18 cellular contexts compared by ENCODE assay signal in the genomic region with DNA sequence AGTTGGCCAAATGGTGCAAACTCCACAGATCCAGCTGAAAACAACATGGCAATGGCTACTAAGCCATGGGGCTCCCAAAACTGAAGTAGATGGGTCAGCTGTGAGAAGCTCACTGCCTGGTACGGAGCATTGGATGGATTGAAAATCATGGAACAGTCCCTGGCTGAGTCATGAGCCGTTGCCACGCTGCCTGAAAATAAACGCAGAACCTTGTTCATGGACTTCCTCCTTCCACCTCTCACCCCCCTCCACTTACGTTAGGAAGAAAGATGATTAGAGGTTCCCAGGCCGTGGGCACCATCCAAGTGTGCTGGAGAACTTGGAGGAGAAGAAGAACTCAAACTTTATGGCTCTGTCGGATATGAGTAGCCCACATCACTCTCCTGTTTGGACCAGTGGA. TPM values are rescaled to one million over a fixed set of nuclear protein-coding genes. Genes with fewer than 3 reads are reported as not detected.
"Had no signal": no experiment of that assay in that cellular context is flagged by ENCODE, and none has a peak within 500 bp of the region (broad histone marks: within the 10 kb centered on the region; RNA-seq: fewer than 3 reads in every experiment).

No MANE protein-coding gene starts in this region.

- H3K27me3 ChIP-seq: breast epithelium, right atrium auricular region had no signal

- H3K4me1 ChIP-seq: breast epithelium, esophagus muscularis mucosa, right atrium auricular region had no signal

- DNase-seq: activated CD4-positive, alpha-beta memory T cell treated with anti-CD3 and anti-CD28 coated beads for 36 hours; activated effector memory CD4-positive, alpha-beta T cell treated with anti-CD3 and anti-CD28 coated beads, Interleukin-2, amount 50 U/mL, for 16 hours; activated naive CD8-positive, alpha-beta T cell treated with anti-CD3 and anti-CD28 coated beads for 36 hours; activated T-cell treated with anti-CD3 and anti-CD28 coated beads, Interleukin-2, amount 50 U/mL, for 4 hours; anterior cingulate cortex; dorsolateral prefrontal cortex; glutamatergic neuron; immature natural killer cell; lower lobe of right lung; midbrain; naive B cell; stimulated activated CD4-positive, alpha-beta T cell treated with anti-CD3 and anti-CD28 coated beads, Interleukin-4, amount 100 ng/mL, for 4 hours; stomach had no signal

- H3K9me3 ChIP-seq: breast epithelium, esophagus muscularis mucosa, lower lobe of right lung, right atrium auricular region, stomach, thoracic aorta had no signal

- ATAC-seq: activated T-cell treated with anti-CD3 and anti-CD28 coated beads, Interleukin-2, amount 50 U/mL, for 4 hours; lower lobe of right lung had no signal

- H3K4me3 ChIP-seq: breast epithelium, dorsolateral prefrontal cortex, esophagus muscularis mucosa, lower lobe of right lung, right atrium auricular region, skin epidermis, stomach, thoracic aorta had no signal

- H3K36me3 ChIP-seq: breast epithelium, esophagus muscularis mucosa, lower lobe of right lung, right atrium auricular region, stomach, thoracic aorta had no signal

- H3K27ac ChIP-seq: breast epithelium, dorsolateral prefrontal cortex, esophagus muscularis mucosa, lower lobe of right lung, right atrium auricular region, stomach, thoracic aorta had no signal

RNA-seq across cellular contexts. Expression of a gene that starts 37.2 kb away (rescaled TPM):
- polyA plus RNA-seq: immature natural killer cell had no signal

RNA-seq across cellular contexts. Expression of a gene that starts 42.8 kb away (rescaled TPM):
- polyA plus RNA-seq: immature natural killer cell had no signal
